Comparison of ENCODE assay signal across 2 cellular contexts in genomic region chr12:3341594-3341993, GRCh38.
TF ChIP-seq lines count a peak whose summit lies in the region.

No MANE protein-coding gene starts in this region.

TF ChIP-seq in H1, 55 proteins besides CTCF, POLR2A, EP300 and RAD21:
- TF ChIP-seq KDM5A (IDR thresholded peaks at IDR 0.05; ENCODE audit: low read length) = no peak
- TF ChIP-seq CTBP2 (IDR thresholded peaks at IDR 0.05; ENCODE audit: borderline replicate concordance, insufficient read depth, insufficient read length, low read length) = no peak
- no peak for TF ChIP-seq JUN (IDR thresholded peaks at IDR 0.05; ENCODE audit: low read depth, low read length)
- TF ChIP-seq MAX (IDR thresholded peaks at IDR 0.05) = no peak
- TF ChIP-seq GTF2F1 (IDR thresholded peaks at IDR 0.05; ENCODE audit: borderline replicate concordance, low read depth, low read length) = no peak

TF ChIP-seq in WTC11, 78 proteins besides CTCF, POLR2A, EP300 and RAD21:
- TF ChIP-seq E2F1 (CRISPR knock-in tag; IDR thresholded peaks at IDR 0.05) = no peak
- TF ChIP-seq ZNF396 (CRISPR knock-in tag; IDR thresholded peaks at IDR 0.05; ENCODE audit: borderline replicate concordance) = no peak
